In genomic region chr2:28348149-28348567, GRCh38 we compare ENCODE assay signal across 10 cellular contexts. TPM values are rescaled to one million over a fixed set of nuclear protein-coding genes. Genes with fewer than 3 reads are reported as not detected.
DNase-seq lines count a peak whose midpoint lies in the region; ATAC-seq and TF ChIP-seq lines count a peak whose summit lies in the region.
"Had no signal": no experiment of that assay in that cellular context is flagged by ENCODE, and none has a peak within 500 bp of the region (broad histone marks: within the 10 kb centered on the region; RNA-seq: fewer than 3 reads in every experiment).

No MANE protein-coding gene starts in this region.

- no peak overlapping the region for H3K4me2 ChIP-seq in smooth muscle cell

- H3K27me3 Mint-ChIP-seq in activated naive CD8-positive, alpha-beta T cell treated with anti-CD3 and anti-CD28 coated beads for 36 hours: no peaks in the 10 kb centered on the region

- H3K9me3 ChIP-seq in sigmoid colon (no peaks in the 10 kb centered on the region), smooth muscle cell (replicated peaks; ENCODE audit: low read depth) (no peaks in the 10 kb centered on the region), breast epithelium (no peaks in the 10 kb centered on the region)
- H3K9me3 ChIP-seq: ovary had no signal

- DNase-seq in stimulated activated CD4-positive, alpha-beta T cell treated with anti-CD3 and anti-CD28 coated beads, Interleukin-12 subunit alpha, Interleukin-12 subunit beta, amount 100 ng/mL, for 48 hours (ENCODE audit: low read depth in 2 of 3, low spot score in 1 of 3): peak in 2 of 3 donors; percentile 21
- DNase-seq in stimulated activated CD4-positive, alpha-beta T cell treated with anti-CD3 and anti-CD28 coated beads, Interleukin-12 subunit alpha, Interleukin-12 subunit beta, amount 100 ng/mL, for 4 hours: no peak
- peak; percentile 46 for DNase-seq in activated naive CD8-positive, alpha-beta T cell treated with anti-CD3 and anti-CD28 coated beads for 36 hours
- DNase-seq in sigmoid colon: peak; percentile 62
- no peak for DNase-seq in smooth muscle cell (lab: John Stamatoyannopoulos, UW; ENCODE audit: unreplicated experiment)
- no peak for DNase-seq in breast epithelium (ENCODE audit: low spot score in 2 of 2)
- DNase-seq: NCI-H2029 treated with DMSO at 0.1 percent for 48 hours had no signal

- no peak overlapping the region for H3K4me3 ChIP-seq in sigmoid colon
- no peak overlapping the region for H3K4me3 ChIP-seq in smooth muscle cell
- H3K4me3 ChIP-seq in breast epithelium: no peak overlapping the region
- H3K4me3 ChIP-seq: ovary had no signal

- H4K20me1 ChIP-seq in smooth muscle cell (ENCODE audit: low read depth): no peaks in the 10 kb centered on the region

- TF ChIP-seq EP300 in sigmoid colon (IDR thresholded peaks at IDR 0.05): no peak

- H3K36me3 ChIP-seq in sigmoid colon (no peaks in the 10 kb centered on the region), smooth muscle cell (ENCODE audit: low read depth) (no peaks in the 10 kb centered on the region), breast epithelium (no peaks in the 10 kb centered on the region)
- H3K36me3 ChIP-seq: ovary had no signal

- ATAC-seq in HG03095 (IDR thresholded peaks at IDR 0.05; ENCODE audit: unreplicated experiment) (no peak), GM21381 (IDR thresholded peaks at IDR 0.05; ENCODE audit: unreplicated experiment) (no peak)

- no peaks in the 10 kb centered on the region for H3K36me3 Mint-ChIP-seq in activated naive CD8-positive, alpha-beta T cell treated with anti-CD3 and anti-CD28 coated beads for 36 hours

- peaks cover 19% of the 10 kb centered on the region for H3K4me1 Mint-ChIP-seq in activated naive CD8-positive, alpha-beta T cell treated with anti-CD3 and anti-CD28 coated beads for 36 hours

- no peaks in the 10 kb centered on the region for H3K79me2 ChIP-seq in smooth muscle cell (ENCODE audit: low read depth)

- no peaks in the 10 kb centered on the region for H3K9me3 Mint-ChIP-seq in activated naive CD8-positive, alpha-beta T cell treated with anti-CD3 and anti-CD28 coated beads for 36 hours

- H3K27ac ChIP-seq in sigmoid colon: no peak overlapping the region
- H3K27ac ChIP-seq in smooth muscle cell (ENCODE audit: low read depth): no peak overlapping the region
- H3K27ac ChIP-seq in breast epithelium: no peak overlapping the region
- H3K27ac ChIP-seq: ovary had no signal

- H3K27ac Mint-ChIP-seq in activated naive CD8-positive, alpha-beta T cell treated with anti-CD3 and anti-CD28 coated beads for 36 hours: no peak overlapping the region

- H3K27me3 ChIP-seq in sigmoid colon (no peaks in the 10 kb centered on the region), smooth muscle cell (ENCODE audit: low read depth) (no peaks in the 10 kb centered on the region), breast epithelium (no peaks in the 10 kb centered on the region)
- H3K27me3 ChIP-seq: ovary had no signal

- H2AFZ ChIP-seq in smooth muscle cell (ENCODE audit: low read depth): no peak overlapping the region

- WGBS in sigmoid colon, 2 donors: 53 to 78% methylated on average over 10 of the region's 10 CpGs
- whole genome bisulfite sequencing in smooth muscle cell (ENCODE audit: low lambda C conversion rate): 98% methylated on average over 10 of the region's 10 CpGs

- TF ChIP-seq POLR2A in sigmoid colon (IDR thresholded peaks at IDR 0.05): no peak
- no peak for TF ChIP-seq POLR2A in breast epithelium (IDR thresholded peaks at IDR 0.05)

- TF ChIP-seq CTCF in sigmoid colon (IDR thresholded peaks at IDR 0.05) (no peak), smooth muscle cell (IDR thresholded peaks at IDR 0.05; ENCODE audit: borderline replicate concordance, insufficient read depth, poor library complexity, severe bottlenecking) (no peak), breast epithelium (IDR thresholded peaks at IDR 0.05) (no peak)

- H3F3A ChIP-seq in smooth muscle cell (ENCODE audit: low read depth): peaks cover 8% of the 10 kb centered on the region

- no peak overlapping the region for H3K9ac ChIP-seq in smooth muscle cell (ENCODE audit: low read depth)

- H3K4me1 ChIP-seq in sigmoid colon: peaks cover 0 to 29% (median 16%) of the 10 kb centered on the region in 4 donors
- peaks cover 11% of the 10 kb centered on the region for H3K4me1 ChIP-seq in smooth muscle cell (ENCODE audit: low read depth)
- H3K4me1 ChIP-seq in breast epithelium: no peaks in the 10 kb centered on the region

- intact Hi-C loops in sigmoid colon (cut with DNase I): no loop called here
- intact Hi-C loops in breast epithelium (cut with DNase I; ENCODE audit: low total_unique reads): no loop called here

- no peak overlapping the region for H3K4me3 Mint-ChIP-seq in activated naive CD8-positive, alpha-beta T cell treated with anti-CD3 and anti-CD28 coated beads for 36 hours

RNA-seq across cellular contexts. Expression of gene FOSL2, which starts 44.5 kb away (rescaled TPM):
- total RNA-seq in activated naive CD8-positive, alpha-beta T cell treated with anti-CD3 and anti-CD28 coated beads for 36 hours: 10 to 100 TPM; 32.5 to 39.4 TPM
- total RNA-seq in sigmoid colon: 100 to 1,000 TPM in 1 of 4 donors, 10 to 100 TPM in 3; 38.9 to 208 (median 67.3) TPM
- 10 to 100 TPM; 30.0 to 66.2 (median 55.0) TPM for polyA plus RNA-seq in sigmoid colon
- 106 and 120 TPM in 2 replicates for total RNA-seq in smooth muscle cell
- 70.8 and 72.6 TPM in 2 replicates for polyA plus RNA-seq in smooth muscle cell
- 100 to 1,000 TPM; 106 to 116 (median 116) TPM for total RNA-seq in breast epithelium

Comparison
In these comparisons a context has a peak if more than half of its experiments do, and no peak if none do; other contexts are left out.
1. DNase-seq: peak in stimulated activated CD4-positive, alpha-beta T cell treated with anti-CD3 and anti-CD28 coated beads, Interleukin-12 subunit alpha, Interleukin-12 subunit beta, amount 100 ng/mL, for 48 hours (2 of 3), activated naive CD8-positive, alpha-beta T cell treated with anti-CD3 and anti-CD28 coated beads for 36 hours (single experiment) and sigmoid colon (single experiment); none in stimulated activated CD4-positive, alpha-beta T cell treated with anti-CD3 and anti-CD28 coated beads, Interleukin-12 subunit alpha, Interleukin-12 subunit beta, amount 100 ng/mL, for 4 hours (single experiment), smooth muscle cell (single experiment) and breast epithelium (0 of 2).